In genomic region chr10:52135101-52135500, GRCh38 we compare ENCODE assay signal across 31 cellular contexts.
"Had no signal": no experiment of that assay in that cellular context is flagged by ENCODE, and none has a peak within 500 bp of the region (broad histone marks: within the 10 kb centered on the region; RNA-seq: fewer than 3 reads in every experiment).

No MANE protein-coding gene starts in this region.

- H3K27me3 ChIP-seq: esophagus muscularis mucosa, neutrophil, right atrium auricular region, suprapubic skin, transverse colon, vagina had no signal

- H3K27me3 Mint-ChIP-seq: effector memory CD8-positive, alpha-beta T cell; naive B cell; natural killer cell treated with Interleukin-12 subunit alpha and Interleukin-12 subunit beta and Interleukin-15 and Interleukin-18, amount 100 ng/mL, for 72 hours; progenitor cell of endocrine pancreas; stimulated activated naive CD8-positive, alpha-beta T cell treated with anti-CD3 and anti-CD28 coated beads, Interleukin-15, amount 100 ng/mL, for 72 hours had no signal

- H3K4me2 ChIP-seq: smooth muscle cell had no signal

- H3K4me3 Mint-ChIP-seq: effector memory CD8-positive, alpha-beta T cell; immature natural killer cell; mesothelial cell of epicardium; naive B cell; natural killer cell treated with Interleukin-12 subunit alpha and Interleukin-12 subunit beta and Interleukin-15 and Interleukin-18, amount 100 ng/mL, for 72 hours; neural crest cell; stimulated activated naive CD8-positive, alpha-beta T cell treated with anti-CD3 and anti-CD28 coated beads, Interleukin-15, amount 100 ng/mL, for 72 hours had no signal

- H3K79me2 ChIP-seq: parathyroid adenoma had no signal

- H3K36me3 Mint-ChIP-seq: immature natural killer cell; mesothelial cell of epicardium; naive B cell; natural killer cell treated with Interleukin-12 subunit alpha and Interleukin-12 subunit beta and Interleukin-15 and Interleukin-18, amount 100 ng/mL, for 72 hours had no signal

- FAIRE-seq: endometrium, keratinocyte had no signal

- H2AFZ ChIP-seq: parathyroid adenoma had no signal

- H3K27ac ChIP-seq: coronary artery, esophagus muscularis mucosa, neutrophil, parathyroid adenoma, right atrium auricular region, suprapubic skin, transverse colon, vagina had no signal

- H3K36me3 ChIP-seq: esophagus muscularis mucosa, neutrophil, right atrium auricular region, suprapubic skin, transverse colon, vagina had no signal

- H3K4me1 Mint-ChIP-seq: immature natural killer cell; naive B cell; neural crest cell; stimulated activated naive CD8-positive, alpha-beta T cell treated with anti-CD3 and anti-CD28 coated beads, Interleukin-15, amount 100 ng/mL, for 72 hours had no signal

- H3K4me3 ChIP-seq: coronary artery, esophagus muscularis mucosa, lung, mucosa of descending colon, right atrium auricular region, smooth muscle cell, suprapubic skin, transverse colon, vagina had no signal

- H3K9me3 Mint-ChIP-seq: mesothelial cell of epicardium; naive B cell; natural killer cell treated with Interleukin-12 subunit alpha and Interleukin-12 subunit beta and Interleukin-15 and Interleukin-18, amount 100 ng/mL, for 72 hours; neural crest cell; stimulated activated naive CD8-positive, alpha-beta T cell treated with anti-CD3 and anti-CD28 coated beads, Interleukin-15, amount 100 ng/mL, for 72 hours had no signal

- H3K27ac Mint-ChIP-seq: effector memory CD8-positive, alpha-beta T cell; immature natural killer cell; mesothelial cell of epicardium; naive B cell; natural killer cell treated with Interleukin-12 subunit alpha and Interleukin-12 subunit beta and Interleukin-15 and Interleukin-18, amount 100 ng/mL, for 72 hours; progenitor cell of endocrine pancreas; stimulated activated naive CD8-positive, alpha-beta T cell treated with anti-CD3 and anti-CD28 coated beads, Interleukin-15, amount 100 ng/mL, for 72 hours had no signal

- DNase-seq: dermis blood vessel endothelial cell; effector memory CD8-positive, alpha-beta T cell; foreskin melanocyte; glutamatergic neuron; hypothalamus; immature natural killer cell; mesenchymal stem cell; mucosa of descending colon; naive B cell; stimulated activated CD4-positive, alpha-beta T cell treated with anti-CD3 and anti-CD28 coated beads, Interleukin-12 subunit alpha, Interleukin-12 subunit beta, amount 100 ng/mL, for 4 hours; stimulated activated CD4-positive, alpha-beta T cell treated with anti-CD3 and anti-CD28 coated beads, Interleukin-1b, Interleukin-23, amount 100 ng/mL, for 48 hours; stimulated activated CD4-positive, alpha-beta T cell treated with anti-CD3 and anti-CD28 coated beads, Interleukin-4, amount 100 ng/mL, for 1 hour; stimulated activated CD8-positive, alpha-beta memory T cell treated with anti-CD3 and anti-CD28 coated beads, Interleukin-4, amount 100 ng/mL, for 48 hours; stimulated activated naive CD4-positive, alpha-beta T cell; stimulated activated naive CD8-positive, alpha-beta T cell treated with anti-CD3 and anti-CD28 coated beads, Interleukin-15, amount 100 ng/mL, for 72 hours; transverse colon had no signal

- H3K9me3 ChIP-seq: esophagus muscularis mucosa, mucosa of descending colon, neutrophil, right atrium auricular region, suprapubic skin, transverse colon, vagina had no signal

- H3K4me1 ChIP-seq: parathyroid adenoma, right atrium auricular region, suprapubic skin, transverse colon, vagina had no signal

- H3K9ac ChIP-seq: parathyroid adenoma had no signal
